1 cellular context compared by ENCODE assay signal in the genomic region with DNA sequence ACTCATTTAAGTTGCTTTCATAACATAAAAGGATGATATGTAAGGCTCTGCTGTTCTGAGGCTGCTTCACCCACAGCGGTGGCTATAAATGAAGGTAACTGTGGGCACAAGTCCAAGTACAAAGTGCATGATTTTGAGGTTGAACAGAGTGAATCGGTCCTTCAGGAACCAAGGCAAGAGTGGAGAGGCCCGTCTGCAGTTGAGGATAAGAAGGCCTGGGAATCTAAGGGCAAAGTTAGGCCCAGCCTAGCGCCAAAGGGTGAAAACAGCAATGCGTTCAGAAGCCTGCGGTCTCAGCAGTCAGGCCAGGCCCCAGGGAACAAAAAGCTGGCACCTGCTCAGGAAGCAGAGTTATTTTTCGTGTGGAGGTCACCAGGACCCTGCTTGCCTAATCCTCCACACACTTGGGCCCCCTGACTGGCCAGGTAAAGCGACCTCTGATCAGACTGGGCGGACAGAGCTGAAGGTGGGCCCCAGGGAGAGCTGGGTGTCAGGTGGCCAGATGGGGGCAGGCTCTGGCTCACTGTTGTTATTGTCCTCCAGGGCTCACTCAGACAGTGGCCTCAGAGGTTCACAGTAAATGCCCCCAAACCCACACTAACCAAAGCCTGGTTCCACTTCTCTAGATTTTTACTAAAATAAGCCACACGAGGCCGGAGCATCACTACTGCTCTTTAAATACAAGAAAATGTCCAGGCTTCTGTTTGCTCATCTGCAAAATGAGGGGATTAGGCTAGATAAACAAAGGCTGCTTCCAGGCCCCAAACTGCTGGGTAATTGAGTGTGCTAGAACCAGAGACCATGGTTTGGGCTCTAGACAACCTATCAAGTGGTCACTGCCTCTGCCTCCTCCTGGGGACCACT.
TF ChIP-seq lines count a peak whose summit lies in the region.

No MANE protein-coding gene starts in this region.

TF ChIP-seq in HepG2, 621 proteins besides CTCF, POLR2A, EP300 and RAD21 (continued from another document and continues in another):
- TF ChIP-seq, protein P1, sequence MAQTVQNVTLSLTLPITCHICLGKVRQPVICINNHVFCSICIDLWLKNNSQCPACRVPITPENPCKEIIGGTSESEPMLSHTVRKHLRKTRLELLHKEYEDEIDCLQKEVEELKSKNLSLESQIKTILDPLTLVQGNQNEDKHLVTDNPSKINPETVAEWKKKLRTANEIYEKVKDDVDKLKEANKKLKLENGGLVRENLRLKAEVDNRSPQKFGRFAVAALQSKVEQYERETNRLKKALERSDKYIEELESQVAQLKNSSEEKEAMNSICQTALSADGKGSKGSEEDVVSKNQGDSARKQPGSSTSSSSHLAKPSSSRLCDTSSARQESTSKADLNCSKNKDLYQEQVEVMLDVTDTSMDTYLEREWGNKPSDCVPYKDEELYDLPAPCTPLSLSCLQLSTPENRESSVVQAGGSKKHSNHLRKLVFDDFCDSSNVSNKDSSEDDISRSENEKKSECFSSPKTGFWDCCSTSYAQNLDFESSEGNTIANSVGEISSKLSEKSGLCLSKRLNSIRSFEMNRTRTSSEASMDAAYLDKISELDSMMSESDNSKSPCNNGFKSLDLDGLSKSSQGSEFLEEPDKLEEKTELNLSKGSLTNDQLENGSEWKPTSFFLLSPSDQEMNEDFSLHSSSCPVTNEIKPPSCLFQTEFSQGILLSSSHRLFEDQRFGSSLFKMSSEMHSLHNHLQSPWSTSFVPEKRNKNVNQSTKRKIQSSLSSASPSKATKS (CRISPR knock-in tag; IDR thresholded peaks at IDR 0.05), result no peak
- TF ChIP-seq FIP1L1 (IDR thresholded peaks at IDR 0.05; ENCODE audit: borderline replicate concordance, insufficient read depth, low read depth, low read length) (no peak), MIER2 (CRISPR knock-in tag; IDR thresholded peaks at IDR 0.05) (peak; percentile 74), SMAD3 (CRISPR knock-in tag; IDR thresholded peaks at IDR 0.05) (0 out of 2 replicates have a peak, but pooled peaks have one; percentile 70), YEATS4 (CRISPR knock-in tag; IDR thresholded peaks at IDR 0.05; ENCODE audit: borderline replicate concordance) (peak; percentile 88), MYNN (CRISPR knock-in tag; IDR thresholded peaks at IDR 0.05; ENCODE audit: low read depth) (no peak; the same call in 1 of the 2 replicates), ZNF670 (CRISPR knock-in tag; IDR thresholded peaks at IDR 0.05; ENCODE audit: borderline replicate concordance) (no peak), ZNF572 (CRISPR knock-in tag; IDR thresholded peaks at IDR 0.05) (no peak), GZF1 (CRISPR knock-in tag; IDR thresholded peaks at IDR 0.05) (no peak), GATAD2A (CRISPR knock-in tag; IDR thresholded peaks at IDR 0.05) (peak; percentile 98), SP140L (CRISPR knock-in tag; IDR thresholded peaks at IDR 0.05; ENCODE audit: borderline replicate concordance) (0 out of 2 replicates have a peak, but pooled peaks have one; percentile 81), ZNF816 (CRISPR knock-in tag; IDR thresholded peaks at IDR 0.05; ENCODE audit: borderline replicate concordance) (no peak), ZNF12 (CRISPR knock-in tag; IDR thresholded peaks at IDR 0.05) (no peak; the same call in 1 of the 2 replicates), TBX3 (IDR thresholded peaks at IDR 0.05; ENCODE audit: borderline replicate concordance) (no peak; the same call in 1 of the 2 replicates), GTF3A (CRISPR knock-in tag; conservative IDR thresholded peaks at IDR 0.05) (no peak), NPAS2 (CRISPR knock-in tag; IDR thresholded peaks at IDR 0.05; ENCODE audit: borderline replicate concordance) (no peak), ZBTB42 (CRISPR knock-in tag; IDR thresholded peaks at IDR 0.05) (no peak), SYNCRIP (IDR thresholded peaks at IDR 0.05; ENCODE audit: insufficient read depth, low read depth, low read length) (no peak), REPIN1 (CRISPR knock-in tag; IDR thresholded peaks at IDR 0.05; ENCODE audit: borderline replicate concordance, low read depth) (peak; percentile 98), ZNF468 (CRISPR knock-in tag; IDR thresholded peaks at IDR 0.05) (no peak), ZSCAN29 (CRISPR knock-in tag; conservative IDR thresholded peaks at IDR 0.05) (no peak), NR1H2 (CRISPR knock-in tag; IDR thresholded peaks at IDR 0.05; ENCODE audit: borderline replicate concordance, low read depth) (no peak), NR2F6 (IDR thresholded peaks at IDR 0.05) (peak; percentile 82), NR2F6 (CRISPR knock-in tag; IDR thresholded peaks at IDR 0.05) (peak; percentile 90), BHLHE40 (IDR thresholded peaks at IDR 0.05; ENCODE audit: low read length) (no peak), ZNF543 (CRISPR knock-in tag; IDR thresholded peaks at IDR 0.05) (no peak), ZNF7 (CRISPR knock-in tag; IDR thresholded peaks at IDR 0.05) (no peak)
- TF ChIP-seq, protein P2, sequence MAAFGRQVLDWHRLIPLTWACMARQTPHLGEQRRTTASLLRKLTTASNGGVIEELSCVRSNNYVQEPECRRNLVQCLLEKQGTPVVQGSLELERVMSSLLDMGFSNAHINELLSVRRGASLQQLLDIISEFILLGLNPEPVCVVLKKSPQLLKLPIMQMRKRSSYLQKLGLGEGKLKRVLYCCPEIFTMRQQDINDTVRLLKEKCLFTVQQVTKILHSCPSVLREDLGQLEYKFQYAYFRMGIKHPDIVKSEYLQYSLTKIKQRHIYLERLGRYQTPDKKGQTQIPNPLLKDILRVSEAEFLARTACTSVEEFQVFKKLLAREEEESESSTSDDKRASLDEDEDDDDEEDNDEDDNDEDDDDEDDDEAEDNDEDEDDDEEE (CRISPR knock-in tag; IDR thresholded peaks at IDR 0.05), result no peak
- TF ChIP-seq, protein P3, sequence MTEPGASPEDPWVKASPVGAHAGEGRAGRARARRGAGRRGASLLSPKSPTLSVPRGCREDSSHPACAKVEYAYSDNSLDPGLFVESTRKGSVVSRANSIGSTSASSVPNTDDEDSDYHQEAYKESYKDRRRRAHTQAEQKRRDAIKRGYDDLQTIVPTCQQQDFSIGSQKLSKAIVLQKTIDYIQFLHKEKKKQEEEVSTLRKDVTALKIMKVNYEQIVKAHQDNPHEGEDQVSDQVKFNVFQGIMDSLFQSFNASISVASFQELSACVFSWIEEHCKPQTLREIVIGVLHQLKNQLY (CRISPR knock-in tag; IDR thresholded peaks at IDR 0.05), result peak; percentile 75
- TF ChIP-seq, protein P4, sequence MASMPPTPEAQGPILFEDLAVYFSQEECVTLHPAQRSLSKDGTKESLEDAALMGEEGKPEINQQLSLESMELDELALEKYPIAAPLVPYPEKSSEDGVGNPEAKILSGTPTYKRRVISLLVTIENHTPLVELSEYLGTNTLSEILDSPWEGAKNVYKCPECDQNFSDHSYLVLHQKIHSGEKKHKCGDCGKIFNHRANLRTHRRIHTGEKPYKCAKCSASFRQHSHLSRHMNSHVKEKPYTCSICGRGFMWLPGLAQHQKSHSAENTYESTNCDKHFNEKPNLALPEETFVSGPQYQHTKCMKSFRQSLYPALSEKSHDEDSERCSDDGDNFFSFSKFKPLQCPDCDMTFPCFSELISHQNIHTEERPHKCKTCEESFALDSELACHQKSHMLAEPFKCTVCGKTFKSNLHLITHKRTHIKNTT (CRISPR knock-in tag; IDR thresholded peaks at IDR 0.05), result no peak
- TF ChIP-seq, protein P5, sequence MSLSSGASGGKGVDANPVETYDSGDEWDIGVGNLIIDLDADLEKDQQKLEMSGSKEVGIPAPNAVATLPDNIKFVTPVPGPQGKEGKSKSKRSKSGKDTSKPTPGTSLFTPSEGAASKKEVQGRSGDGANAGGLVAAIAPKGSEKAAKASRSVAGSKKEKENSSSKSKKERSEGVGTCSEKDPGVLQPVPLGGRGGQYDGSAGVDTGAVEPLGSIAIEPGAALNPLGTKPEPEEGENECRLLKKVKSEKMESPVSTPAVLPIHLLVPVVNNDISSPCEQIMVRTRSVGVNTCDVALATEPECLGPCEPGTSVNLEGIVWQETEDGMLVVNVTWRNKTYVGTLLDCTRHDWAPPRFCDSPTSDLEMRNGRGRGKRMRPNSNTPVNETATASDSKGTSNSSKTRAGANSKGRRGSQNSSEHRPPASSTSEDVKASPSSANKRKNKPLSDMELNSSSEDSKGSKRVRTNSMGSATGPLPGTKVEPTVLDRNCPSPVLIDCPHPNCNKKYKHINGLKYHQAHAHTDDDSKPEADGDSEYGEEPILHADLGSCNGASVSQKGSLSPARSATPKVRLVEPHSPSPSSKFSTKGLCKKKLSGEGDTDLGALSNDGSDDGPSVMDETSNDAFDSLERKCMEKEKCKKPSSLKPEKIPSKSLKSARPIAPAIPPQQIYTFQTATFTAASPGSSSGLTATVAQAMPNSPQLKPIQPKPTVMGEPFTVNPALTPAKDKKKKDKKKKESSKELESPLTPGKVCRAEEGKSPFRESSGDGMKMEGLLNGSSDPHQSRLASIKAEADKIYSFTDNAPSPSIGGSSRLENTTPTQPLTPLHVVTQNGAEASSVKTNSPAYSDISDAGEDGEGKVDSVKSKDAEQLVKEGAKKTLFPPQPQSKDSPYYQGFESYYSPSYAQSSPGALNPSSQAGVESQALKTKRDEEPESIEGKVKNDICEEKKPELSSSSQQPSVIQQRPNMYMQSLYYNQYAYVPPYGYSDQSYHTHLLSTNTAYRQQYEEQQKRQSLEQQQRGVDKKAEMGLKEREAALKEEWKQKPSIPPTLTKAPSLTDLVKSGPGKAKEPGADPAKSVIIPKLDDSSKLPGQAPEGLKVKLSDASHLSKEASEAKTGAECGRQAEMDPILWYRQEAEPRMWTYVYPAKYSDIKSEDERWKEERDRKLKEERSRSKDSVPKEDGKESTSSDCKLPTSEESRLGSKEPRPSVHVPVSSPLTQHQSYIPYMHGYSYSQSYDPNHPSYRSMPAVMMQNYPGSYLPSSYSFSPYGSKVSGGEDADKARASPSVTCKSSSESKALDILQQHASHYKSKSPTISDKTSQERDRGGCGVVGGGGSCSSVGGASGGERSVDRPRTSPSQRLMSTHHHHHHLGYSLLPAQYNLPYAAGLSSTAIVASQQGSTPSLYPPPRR (CRISPR knock-in tag; IDR thresholded peaks at IDR 0.05; ENCODE audit: borderline replicate concordance), result peak; percentile 77
- TF ChIP-seq, protein P6, sequence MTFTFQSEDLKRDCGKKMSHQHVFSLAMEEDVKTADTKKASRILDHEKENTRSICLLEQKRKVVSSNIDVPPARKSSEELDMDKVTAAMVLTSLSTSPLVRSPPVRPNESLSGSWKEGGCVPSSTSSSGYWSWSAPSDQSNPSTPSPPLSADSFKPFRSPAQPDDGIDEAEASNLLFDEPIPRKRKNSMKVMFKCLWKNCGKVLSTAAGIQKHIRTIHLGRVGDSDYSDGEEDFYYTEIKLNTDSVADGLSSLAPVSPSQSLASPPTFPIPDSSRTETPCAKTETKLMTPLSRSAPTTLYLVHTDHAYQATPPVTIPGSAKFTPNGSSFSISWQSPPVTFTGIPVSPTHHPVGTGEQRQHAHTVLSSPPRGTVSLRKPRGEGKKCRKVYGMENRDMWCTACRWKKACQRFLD (CRISPR knock-in tag; IDR thresholded peaks at IDR 0.05; ENCODE audit: borderline replicate concordance), result no peak
- TF ChIP-seq, protein P7, sequence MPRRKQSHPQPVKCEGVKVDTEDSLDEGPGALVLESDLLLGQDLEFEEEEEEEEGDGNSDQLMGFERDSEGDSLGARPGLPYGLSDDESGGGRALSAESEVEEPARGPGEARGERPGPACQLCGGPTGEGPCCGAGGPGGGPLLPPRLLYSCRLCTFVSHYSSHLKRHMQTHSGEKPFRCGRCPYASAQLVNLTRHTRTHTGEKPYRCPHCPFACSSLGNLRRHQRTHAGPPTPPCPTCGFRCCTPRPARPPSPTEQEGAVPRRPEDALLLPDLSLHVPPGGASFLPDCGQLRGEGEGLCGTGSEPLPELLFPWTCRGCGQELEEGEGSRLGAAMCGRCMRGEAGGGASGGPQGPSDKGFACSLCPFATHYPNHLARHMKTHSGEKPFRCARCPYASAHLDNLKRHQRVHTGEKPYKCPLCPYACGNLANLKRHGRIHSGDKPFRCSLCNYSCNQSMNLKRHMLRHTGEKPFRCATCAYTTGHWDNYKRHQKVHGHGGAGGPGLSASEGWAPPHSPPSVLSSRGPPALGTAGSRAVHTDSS (CRISPR knock-in tag; conservative IDR thresholded peaks at IDR 0.05), result no peak
- TF ChIP-seq, protein P8, sequence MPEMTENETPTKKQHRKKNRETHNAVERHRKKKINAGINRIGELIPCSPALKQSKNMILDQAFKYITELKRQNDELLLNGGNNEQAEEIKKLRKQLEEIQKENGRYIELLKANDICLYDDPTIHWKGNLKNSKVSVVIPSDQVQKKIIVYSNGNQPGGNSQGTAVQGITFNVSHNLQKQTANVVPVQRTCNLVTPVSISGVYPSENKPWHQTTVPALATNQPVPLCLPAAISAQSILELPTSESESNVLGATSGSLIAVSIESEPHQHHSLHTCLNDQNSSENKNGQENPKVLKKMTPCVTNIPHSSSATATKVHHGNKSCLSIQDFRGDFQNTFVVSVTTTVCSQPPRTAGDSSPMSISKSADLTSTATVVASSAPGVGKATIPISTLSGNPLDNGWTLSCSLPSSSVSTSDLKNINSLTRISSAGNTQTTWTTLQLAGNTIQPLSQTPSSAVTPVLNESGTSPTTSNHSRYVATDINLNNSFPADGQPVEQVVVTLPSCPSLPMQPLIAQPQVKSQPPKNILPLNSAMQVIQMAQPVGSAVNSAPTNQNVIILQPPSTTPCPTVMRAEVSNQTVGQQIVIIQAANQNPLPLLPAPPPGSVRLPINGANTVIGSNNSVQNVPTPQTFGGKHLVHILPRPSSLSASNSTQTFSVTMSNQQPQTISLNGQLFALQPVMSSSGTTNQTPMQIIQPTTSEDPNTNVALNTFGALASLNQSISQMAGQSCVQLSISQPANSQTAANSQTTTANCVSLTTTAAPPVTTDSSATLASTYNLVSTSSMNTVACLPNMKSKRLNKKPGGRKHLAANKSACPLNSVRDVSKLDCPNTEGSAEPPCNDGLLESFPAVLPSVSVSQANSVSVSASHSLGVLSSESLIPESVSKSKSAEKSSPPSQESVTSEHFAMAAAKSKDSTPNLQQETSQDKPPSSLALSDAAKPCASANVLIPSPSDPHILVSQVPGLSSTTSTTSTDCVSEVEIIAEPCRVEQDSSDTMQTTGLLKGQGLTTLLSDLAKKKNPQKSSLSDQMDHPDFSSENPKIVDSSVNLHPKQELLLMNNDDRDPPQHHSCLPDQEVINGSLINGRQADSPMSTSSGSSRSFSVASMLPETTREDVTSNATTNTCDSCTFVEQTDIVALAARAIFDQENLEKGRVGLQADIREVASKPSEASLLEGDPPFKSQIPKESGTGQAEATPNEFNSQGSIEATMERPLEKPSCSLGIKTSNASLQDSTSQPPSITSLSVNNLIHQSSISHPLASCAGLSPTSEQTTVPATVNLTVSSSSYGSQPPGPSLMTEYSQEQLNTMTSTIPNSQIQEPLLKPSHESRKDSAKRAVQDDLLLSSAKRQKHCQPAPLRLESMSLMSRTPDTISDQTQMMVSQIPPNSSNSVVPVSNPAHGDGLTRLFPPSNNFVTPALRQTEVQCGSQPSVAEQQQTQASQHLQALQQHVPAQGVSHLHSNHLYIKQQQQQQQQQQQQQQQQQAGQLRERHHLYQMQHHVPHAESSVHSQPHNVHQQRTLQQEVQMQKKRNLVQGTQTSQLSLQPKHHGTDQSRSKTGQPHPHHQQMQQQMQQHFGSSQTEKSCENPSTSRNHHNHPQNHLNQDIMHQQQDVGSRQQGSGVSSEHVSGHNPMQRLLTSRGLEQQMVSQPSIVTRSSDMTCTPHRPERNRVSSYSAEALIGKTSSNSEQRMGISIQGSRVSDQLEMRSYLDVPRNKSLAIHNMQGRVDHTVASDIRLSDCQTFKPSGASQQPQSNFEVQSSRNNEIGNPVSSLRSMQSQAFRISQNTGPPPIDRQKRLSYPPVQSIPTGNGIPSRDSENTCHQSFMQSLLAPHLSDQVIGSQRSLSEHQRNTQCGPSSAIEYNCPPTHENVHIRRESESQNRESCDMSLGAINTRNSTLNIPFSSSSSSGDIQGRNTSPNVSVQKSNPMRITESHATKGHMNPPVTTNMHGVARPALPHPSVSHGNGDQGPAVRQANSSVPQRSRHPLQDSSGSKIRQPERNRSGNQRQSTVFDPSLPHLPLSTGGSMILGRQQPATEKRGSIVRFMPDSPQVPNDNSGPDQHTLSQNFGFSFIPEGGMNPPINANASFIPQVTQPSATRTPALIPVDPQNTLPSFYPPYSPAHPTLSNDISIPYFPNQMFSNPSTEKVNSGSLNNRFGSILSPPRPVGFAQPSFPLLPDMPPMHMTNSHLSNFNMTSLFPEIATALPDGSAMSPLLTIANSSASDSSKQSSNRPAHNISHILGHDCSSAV (CRISPR knock-in tag; IDR thresholded peaks at IDR 0.05; ENCODE audit: borderline replicate concordance), result 0 out of 2 replicates have a peak, but pooled peaks have one; percentile 26
